Comparison of ENCODE assay signal across 17 cellular contexts in genomic region chr6:505374-505773, GRCh38.
DNase-seq lines count a peak whose midpoint lies in the region; ATAC-seq and TF ChIP-seq lines count a peak whose summit lies in the region.
"Had no signal": no experiment of that assay in that cellular context is flagged by ENCODE, and none has a peak within 500 bp of the region (broad histone marks: within the 10 kb centered on the region; RNA-seq: fewer than 3 reads in every experiment).

No MANE protein-coding gene starts in this region.

- H3K4me1 ChIP-seq in GM23338 (ENCODE audit: insufficient read depth) (peaks cover 15% of the 10 kb centered on the region), mesenchymal stem cell (ENCODE audit: control insufficient read depth, insufficient read depth, low read depth, low read length) (no peaks in the 10 kb centered on the region), Caco-2 (no peaks in the 10 kb centered on the region)
- H3K4me1 ChIP-seq: BE2C had no signal

- H3K27me3 Mint-ChIP-seq in activated T-cell treated with anti-CD3 and anti-CD28 coated beads, Interleukin-2, amount 50 U/mL, for 24 hours, result no peaks in the 10 kb centered on the region
- H3K27me3 Mint-ChIP-seq in GM23338 (ENCODE audit: insufficient read depth, low read depth, poor library complexity) (no peaks in the 10 kb centered on the region), Caco-2 (ENCODE audit: insufficient read depth, unreplicated experiment) (no peaks in the 10 kb centered on the region)
- H3K27me3 Mint-ChIP-seq in activated CD8-positive, alpha-beta T cell treated with anti-CD3 and anti-CD28 coated beads, Interleukin-2, amount 10 ng/mL, durations not matched to agents 7 days and 5 days (ENCODE audit: low read depth), result no peaks in the 10 kb centered on the region

- intact Hi-C loops in Caco-2 (cut with micrococcal nuclease; ENCODE audit: unreplicated experiment), result no loop called here

- no peak overlapping the region for H2BK12ac ChIP-seq in mesenchymal stem cell (ENCODE audit: low read length in 2 of 2)

- H3K27ac Mint-ChIP-seq in activated T-cell treated with anti-CD3 and anti-CD28 coated beads, Interleukin-2, amount 50 U/mL, for 24 hours, result peak overlapping the region; percentile 98
- H3K27ac Mint-ChIP-seq in GM23338 (no peak overlapping the region), Caco-2 (ENCODE audit: unreplicated experiment) (no peak overlapping the region)
- H3K27ac Mint-ChIP-seq in activated CD8-positive, alpha-beta T cell treated with anti-CD3 and anti-CD28 coated beads, Interleukin-2, amount 10 ng/mL, durations not matched to agents 7 days and 5 days, result peak overlapping the region; percentile 60

- H2AK5ac ChIP-seq in mesenchymal stem cell (ENCODE audit: low read length, severe bottlenecking), result no peak overlapping the region

- H4K20me1 ChIP-seq in GM23338 (replicated peaks; ENCODE audit: insufficient read depth), result peaks cover 7% of the 10 kb centered on the region; the same call in 1 of the 2 replicates

- H3F3A ChIP-seq in GM23338 (replicated peaks; ENCODE audit: low read depth), result no peaks in the 10 kb centered on the region

- no peaks in the 10 kb centered on the region for H3K79me2 ChIP-seq in GM23338 (replicated peaks; ENCODE audit: insufficient read depth)

- H2AFZ ChIP-seq in GM23338, result no peak overlapping the region
- H2AFZ ChIP-seq in mesenchymal stem cell (ENCODE audit: low read depth, low read length), result no peak overlapping the region

- H3K79me1 ChIP-seq in mesenchymal stem cell (replicated peaks; ENCODE audit: low read length, poor library complexity, severe bottlenecking), result peaks cover 6% of the 10 kb centered on the region

- no peaks in the 10 kb centered on the region for H3K9me3 Mint-ChIP-seq in activated T-cell treated with anti-CD3 and anti-CD28 coated beads, Interleukin-2, amount 50 U/mL, for 24 hours
- no peaks in the 10 kb centered on the region for H3K9me3 Mint-ChIP-seq in GM23338
- no peaks in the 10 kb centered on the region for H3K9me3 Mint-ChIP-seq in activated CD8-positive, alpha-beta T cell treated with anti-CD3 and anti-CD28 coated beads, Interleukin-2, amount 10 ng/mL, durations not matched to agents 7 days and 5 days (ENCODE audit: insufficient read depth)
- H3K9me3 Mint-ChIP-seq in Caco-2 (ENCODE audit: unreplicated experiment), result no peaks in the 10 kb centered on the region

- in situ Hi-C loops in ACHN (cut with HindIII; ENCODE audit: low pct_ligation_motif_present, low pct_unique_long_range_greater_than_20kb, low sequenced_read_pairs), result no loop called here

- no peak overlapping the region for H4K91ac ChIP-seq in mesenchymal stem cell (ENCODE audit: low read length)

- H3K36me3 ChIP-seq in GM23338 (ENCODE audit: insufficient read depth), result no peaks in the 10 kb centered on the region
- H3K36me3 ChIP-seq in mesenchymal stem cell (ENCODE audit: control insufficient read depth in 1 of 2, insufficient read depth in 2 of 2, low read depth in 1 of 2, low read length in 2 of 2), result peaks cover 0 to 14% of the 10 kb centered on the region in 2 experiments
- no peaks in the 10 kb centered on the region for H3K36me3 ChIP-seq in Caco-2 (ENCODE audit: control insufficient read depth, insufficient read depth, low read length)
- H3K36me3 ChIP-seq: BE2C had no signal

- no peak overlapping the region for H2BK5ac ChIP-seq in mesenchymal stem cell (ENCODE audit: low read depth, low read length, poor library complexity, severe bottlenecking)

- no peak overlapping the region for H3K4ac ChIP-seq in mesenchymal stem cell (ENCODE audit: low read depth in 1 of 2, low read length in 2 of 2)

- no peak for DNase-seq in activated T-cell treated with anti-CD3 and anti-CD28 coated beads, Interleukin-2, amount 50 U/mL, for 24 hours
- no peak for DNase-seq in activated T-cell treated with anti-CD3 and anti-CD28 coated beads, Interleukin-2, amount 50 U/mL, for 48 hours
- DNase-seq in GM23338 (ENCODE audit: low spot score) (no peak), mesenchymal stem cell (no peak), Caco-2 (no peak), ACHN (no peak)
- DNase-seq in activated CD8-positive, alpha-beta T cell treated with anti-CD3 and anti-CD28 coated beads, Interleukin-2, amount 10 ng/mL, durations not matched to agents 7 days and 5 days, result no peak
- DNase-seq: BE2C; GOT3; MV-4-11; NCI-H1436; NCI-H2081; NCI-H69; NK-92 treated with Interleukin-12 subunit alpha and Interleukin-12 subunit beta, amount 100 ng/mL, for 24 hours; OCI-M1; RPMI8226 had no signal

- WGBS in mesenchymal stem cell, result 89% methylated on average over 10 of the region's 10 CpGs

- H3K9me3 ChIP-seq in mesenchymal stem cell (ENCODE audit: control insufficient read depth, low read length) (no peaks in the 10 kb centered on the region), Caco-2 (no peaks in the 10 kb centered on the region)
- H3K9me3 ChIP-seq: BE2C had no signal

- H3K9ac ChIP-seq in mesenchymal stem cell (ENCODE audit: low read length), result no peak overlapping the region

- TF ChIP-seq CTCF in GM23338 (conservative IDR thresholded peaks at IDR 0.05; ENCODE audit: low read depth in 2 of 2) (no peak), Caco-2 (IDR thresholded peaks at IDR 0.05; ENCODE audit: insufficient read depth in 1 of 2, low read depth in 1 of 2, low read length in 1 of 2, severe bottlenecking in 1 of 2, unreplicated experiment in 1 of 2) (no peak)

- H2BK120ac ChIP-seq in mesenchymal stem cell (ENCODE audit: low read depth, low read length), result no peak overlapping the region

- ATAC-seq in GM23338 (peak; percentile 40; the same call in 2 of the 3 replicates), HG03108 (IDR thresholded peaks at IDR 0.05; ENCODE audit: unreplicated experiment) (no peak)
- no peak for ATAC-seq in activated CD8-positive, alpha-beta T cell treated with anti-CD3 and anti-CD28 coated beads, Interleukin-2, amount 10 ng/mL, durations not matched to agents 7 days and 5 days

- no peak overlapping the region for H3K4me3 Mint-ChIP-seq in activated T-cell treated with anti-CD3 and anti-CD28 coated beads, Interleukin-2, amount 50 U/mL, for 24 hours
- H3K4me3 Mint-ChIP-seq in GM23338 (no peak overlapping the region), Caco-2 (ENCODE audit: unreplicated experiment) (no peak overlapping the region)
- H3K4me3 Mint-ChIP-seq in activated CD8-positive, alpha-beta T cell treated with anti-CD3 and anti-CD28 coated beads, Interleukin-2, amount 10 ng/mL, durations not matched to agents 7 days and 5 days, result no peak overlapping the region

- H3K27me3 ChIP-seq in GM23338 (ENCODE audit: insufficient read depth) (no peaks in the 10 kb centered on the region), mesenchymal stem cell (ENCODE audit: control insufficient read depth in 1 of 2, insufficient read depth in 1 of 2, low read length in 2 of 2) (no peaks in the 10 kb centered on the region), Caco-2 (replicated peaks; ENCODE audit: control insufficient read depth, insufficient read depth, low read length) (no peaks in the 10 kb centered on the region)
- H3K27me3 ChIP-seq: BE2C had no signal

- H3K18ac ChIP-seq in mesenchymal stem cell (ENCODE audit: low read depth in 1 of 2, low read length in 2 of 2), result no peak overlapping the region

- peaks cover 39% of the 10 kb centered on the region for H3K36me3 Mint-ChIP-seq in activated T-cell treated with anti-CD3 and anti-CD28 coated beads, Interleukin-2, amount 50 U/mL, for 24 hours (ENCODE audit: low read depth)
- H3K36me3 Mint-ChIP-seq in GM23338 (ENCODE audit: low read depth) (0 out of 3 replicates have a peak, but pooled peaks cover 4% of the 10 kb centered on the region), Caco-2 (ENCODE audit: insufficient read depth, unreplicated experiment) (no peaks in the 10 kb centered on the region)
- H3K36me3 Mint-ChIP-seq in activated CD8-positive, alpha-beta T cell treated with anti-CD3 and anti-CD28 coated beads, Interleukin-2, amount 10 ng/mL, durations not matched to agents 7 days and 5 days (ENCODE audit: low read depth), result peaks cover 16% of the 10 kb centered on the region

- BruUV-seq in Caco-2 (replicated peaks; lab: Mats Ljungman, UMichigan), result no TSS peak

- H3K14ac ChIP-seq in mesenchymal stem cell (ENCODE audit: low read length in 2 of 2), result no peak overlapping the region

- H3K4me2 ChIP-seq in GM23338 (no peak overlapping the region), mesenchymal stem cell (ENCODE audit: low read length, poor library complexity, severe bottlenecking) (no peak overlapping the region)

- no peak overlapping the region for H3K23ac ChIP-seq in mesenchymal stem cell (ENCODE audit: low read length in 2 of 2)

- H2BK15ac ChIP-seq in mesenchymal stem cell (ENCODE audit: low read depth, poor library complexity, severe bottlenecking), result no peak overlapping the region

- H3K4me3 ChIP-seq in GM23338 (no peak overlapping the region), mesenchymal stem cell (ENCODE audit: insufficient read depth in 1 of 2, low read depth in 1 of 2, low read length in 2 of 2) (peak overlapping the region in 1 of 2 experiments; percentile 36), Caco-2 (ENCODE audit: low read depth, low read length) (no peak overlapping the region)

- POLR2A ChIA-PET in activated CD8-positive, alpha-beta T cell treated with anti-CD3 and anti-CD28 coated beads, Interleukin-2, amount 10 ng/mL, durations not matched to agents 7 days and 5 days (lab: Charles Lee), result no interaction called here
- POLR2A ChIA-PET in Caco-2 (lab: Charles Lee), result no interaction called here

- H4K8ac ChIP-seq in mesenchymal stem cell (ENCODE audit: low read length), result peak overlapping the region; percentile 13

- H3K4me1 Mint-ChIP-seq in activated T-cell treated with anti-CD3 and anti-CD28 coated beads, Interleukin-2, amount 50 U/mL, for 24 hours (ENCODE audit: low read depth), result peaks cover 93% of the 10 kb centered on the region
- H3K4me1 Mint-ChIP-seq in GM23338, result peaks cover 15% of the 10 kb centered on the region
- H3K4me1 Mint-ChIP-seq in activated CD8-positive, alpha-beta T cell treated with anti-CD3 and anti-CD28 coated beads, Interleukin-2, amount 10 ng/mL, durations not matched to agents 7 days and 5 days (ENCODE audit: low read depth), result peaks cover 75% of the 10 kb centered on the region
- no peaks in the 10 kb centered on the region for H3K4me1 Mint-ChIP-seq in Caco-2 (ENCODE audit: low read depth, unreplicated experiment)

- CTCF ChIA-PET in activated CD8-positive, alpha-beta T cell treated with anti-CD3 and anti-CD28 coated beads, Interleukin-2, amount 10 ng/mL, durations not matched to agents 7 days and 5 days (lab: Charles Lee), result no interaction called here
- CTCF ChIA-PET in Caco-2 (lab: Charles Lee), result no interaction called here

- no peaks in the 10 kb centered on the region for H3K9me2 ChIP-seq in GM23338 (ENCODE audit: insufficient read depth)

- H3K27ac ChIP-seq in GM23338 (ENCODE audit: low read depth) (no peak overlapping the region), mesenchymal stem cell (ENCODE audit: low read length, poor library complexity, severe bottlenecking) (no peak overlapping the region)

Comparison
In these comparisons a context has a peak if more than half of its experiments do, and no peak if none do; other contexts are left out.
1. H3K27ac Mint-ChIP-seq: peak in activated T-cell treated with anti-CD3 and anti-CD28 coated beads, Interleukin-2, amount 50 U/mL, for 24 hours (single experiment) and activated CD8-positive, alpha-beta T cell treated with anti-CD3 and anti-CD28 coated beads, Interleukin-2, amount 10 ng/mL, durations not matched to agents 7 days and 5 days (single experiment); none in GM23338 (single experiment) and Caco-2 (single experiment).